1 cellular context compared by ENCODE assay signal in the genomic region with DNA sequence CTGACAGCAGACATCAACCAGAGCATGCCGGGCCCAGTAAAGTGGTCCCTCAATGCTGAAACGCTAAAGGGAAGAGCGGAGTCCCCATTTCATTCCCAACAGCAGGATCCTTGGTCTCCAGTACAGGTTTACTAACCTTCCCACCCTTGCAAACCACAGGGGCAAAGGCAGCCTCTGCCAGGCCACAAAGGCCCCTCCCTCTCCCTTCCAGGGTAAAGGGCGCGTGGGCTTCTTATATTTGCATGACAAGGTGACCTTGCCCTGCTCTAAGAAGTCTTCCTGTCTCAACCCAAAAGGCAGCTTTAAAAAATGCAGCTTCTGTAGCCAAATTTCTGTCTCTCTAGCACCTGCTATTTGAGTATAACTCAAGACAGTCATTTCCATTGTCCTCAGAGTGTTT.
TF ChIP-seq lines count a peak whose summit lies in the region.

No MANE protein-coding gene starts in this region.

TF ChIP-seq in GM23338, 12 proteins besides CTCF, POLR2A, EP300 and RAD21 (continued from another document):
- no peak for TF ChIP-seq ZNF462 (CRISPR knock-in tag; IDR thresholded peaks at IDR 0.05)
- no peak for TF ChIP-seq NANOG (IDR thresholded peaks at IDR 0.05; ENCODE audit: borderline replicate concordance)
